ENCODE assay signal across 9 cellular contexts in genomic region chr14:94598816-94599655, GRCh38. TPM values are rescaled to one million over a fixed set of nuclear protein-coding genes. Genes with fewer than 3 reads are reported as not detected.
A peak's percentile ranks its signal among the peaks of the same experiment; 100 is the strongest.
DNase-seq lines count a peak whose midpoint lies in the region; TF ChIP-seq lines count a peak whose summit lies in the region.
"Had no signal": no experiment of that assay in that cellular context is flagged by ENCODE, and none has a peak within 500 bp of the region (broad histone marks: within the 10 kb centered on the region; RNA-seq: fewer than 3 reads in every experiment).

No MANE protein-coding gene starts in this region.

- TF ChIP-seq POLR2A in esophagus muscularis mucosa (IDR thresholded peaks at IDR 0.05; ENCODE audit: low read depth): no peak

- WGBS in esophagus muscularis mucosa: 75% methylated on average over 11 of the region's 11 CpGs

- peak overlapping the region; percentile 74 to 79 (median 76) for H3K27ac ChIP-seq in esophagus muscularis mucosa (replicated peaks in 1 of 4)

- peaks cover 0 to 4% (median 0%) of the 10 kb centered on the region in 4 donors for H3K27me3 ChIP-seq in esophagus muscularis mucosa

- no peaks in the 10 kb centered on the region for H3K9me3 ChIP-seq in esophagus muscularis mucosa

- peak; percentile 88 for TF ChIP-seq EP300 in esophagus muscularis mucosa (IDR thresholded peaks at IDR 0.05)

- peak; percentile 72 for DNase-seq in AG08396 (ENCODE audit: low spot score)
- peak; percentile 2 for DNase-seq in NCI-H2196 treated with DMSO at 0.1 percent for 48 hours (lab: John Stamatoyannopoulos, UW; ENCODE audit: unreplicated experiment)
- DNase-seq in esophagus muscularis mucosa (ENCODE audit: extremely low spot score): peak; percentile 94
- DNase-seq in myocyte (ENCODE audit: low read depth): peak; percentile 47
- DNase-seq in GF-D8 (lab: John Stamatoyannopoulos, UW): no peak
- DNase-seq in stimulated activated CD4-positive, alpha-beta T cell treated with anti-CD3 and anti-CD28 coated beads, Interleukin-4, amount 100 ng/mL, for 4 hours: no peak
- DNase-seq in NCI-H2081 (lab: John Stamatoyannopoulos, UW): no peak
- no peak for DNase-seq in activated CD4-positive, alpha-beta T cell treated with anti-CD3 and anti-CD28 coated beads, Interleukin-2, amount 50 U/mL, for 1 hour

- peaks cover 40 to 54% (median 48%) of the 10 kb centered on the region in 4 donors for H3K4me1 ChIP-seq in esophagus muscularis mucosa

- peak in 1 of 3 experiments; percentile 16 for TF ChIP-seq CTCF in esophagus muscularis mucosa (IDR thresholded peaks at IDR 0.05)

- H3K36me3 ChIP-seq in esophagus muscularis mucosa: no peaks in the 10 kb centered on the region

- intact Hi-C loops in esophagus muscularis mucosa (cut with DNase I): no loop called here

- no peak overlapping the region for H3K4me3 ChIP-seq in esophagus muscularis mucosa

RNA-seq across cellular contexts. Expression of gene SERPINA3, which starts 13.2 kb away (rescaled TPM):
- total RNA-seq in esophagus muscularis mucosa (100 to 1,000 TPM in 3 of 4 donors, 10 to 100 TPM in 1; 71.8 to 284 (median 255) TPM), myocyte (0.78 and 1.7 TPM in 2 replicates)
- polyA plus RNA-seq in myocyte (2012): 1.5 TPM

RNA-seq across cellular contexts. Expression of gene SERPINA5, which starts 17.8 kb away (rescaled TPM):
- total RNA-seq in esophagus muscularis mucosa: 1 to 10 TPM; 2.1 to 5.1 (median 3.7) TPM
- not detected in 2 replicates for total RNA-seq in myocyte
- 0.14 TPM for polyA plus RNA-seq in myocyte (2012)

RNA-seq across cellular contexts. Expression of gene SERPINA4, which starts 37.8 kb away (rescaled TPM):
- not detected for total RNA-seq in esophagus muscularis mucosa
- total RNA-seq in myocyte: not detected in 2 replicates
- polyA plus RNA-seq in myocyte (2012): not detected
- total RNA-seq: subcutaneous adipose tissue had no signal

Comparison
In these comparisons a context has a peak if more than half of its experiments do, and no peak if none do; other contexts are left out.
1. DNase-seq: peak in AG08396 (single experiment), NCI-H2196 treated with DMSO at 0.1 percent for 48 hours (single experiment), esophagus muscularis mucosa (single experiment) and myocyte (single experiment); none in GF-D8 (single experiment), stimulated activated CD4-positive, alpha-beta T cell treated with anti-CD3 and anti-CD28 coated beads, Interleukin-4, amount 100 ng/mL, for 4 hours (0 of 2), NCI-H2081 (0 of 2) and activated CD4-positive, alpha-beta T cell treated with anti-CD3 and anti-CD28 coated beads, Interleukin-2, amount 50 U/mL, for 1 hour (single experiment).
2. RNA of gene SERPINA3, which starts 13.2 kb away (total RNA-seq): 71.8 to 284 TPM in esophagus muscularis mucosa; 0.78 to 1.7 TPM in myocyte; every median in the first group is over 10 times any median in the second.